In the genomic region with DNA sequence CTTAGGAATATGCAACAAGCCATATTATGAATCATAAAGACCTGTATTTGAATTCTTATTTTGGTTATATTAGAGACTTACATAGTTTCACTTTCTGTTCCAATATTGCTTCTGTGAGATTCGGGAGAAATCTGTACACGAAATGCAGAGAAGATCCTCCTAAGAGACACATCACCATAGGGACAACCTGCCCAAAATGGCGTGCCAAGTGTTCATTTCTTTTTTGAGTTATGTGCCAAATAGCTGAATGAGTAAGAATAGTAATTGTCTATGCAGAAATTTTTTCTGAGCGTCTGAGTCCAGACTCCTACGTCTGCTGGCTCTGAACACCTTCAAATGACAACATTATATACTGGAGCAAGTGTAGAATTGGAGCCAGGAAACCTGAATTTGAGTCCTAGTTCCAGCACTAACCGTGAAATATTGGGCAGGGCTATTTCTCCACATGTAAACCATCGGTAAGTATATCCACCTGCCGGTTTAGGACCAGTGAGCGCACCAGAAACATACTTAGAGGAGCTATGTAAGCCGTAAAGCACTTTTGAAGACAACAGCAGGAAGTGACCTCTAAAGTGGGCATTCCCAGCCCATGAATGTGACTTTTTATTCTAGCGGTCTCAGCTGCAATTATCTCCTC, we compare ENCODE assay signal across 8 cellular contexts.
DNase-seq lines count a peak whose midpoint lies in the region; ATAC-seq, FAIRE-seq and TF ChIP-seq lines count a peak whose summit lies in the region.

No MANE protein-coding gene starts in this region.

- no peak for TF ChIP-seq CTCF in HepG2 (CRISPR knock-in tag; IDR thresholded peaks at IDR 0.05)

- peak in 1 of 2 experiments; percentile 33; a peak in 2 of 4 replicates for TF ChIP-seq POLR2A in HepG2 (IDR thresholded peaks at IDR 0.05; ENCODE audit: insufficient read depth in 1 of 2, low read depth in 2 of 2, low read length in 2 of 2)

- intact Hi-C loops in HepG2 (cut with micrococcal nuclease; ENCODE audit: unreplicated experiment) (no loop called here), posterior vena cava (cut with DNase I) (no loop called here)

- peak; percentile 9 for ATAC-seq in HepG2

- H3K27ac ChIP-seq in angular gyrus (ENCODE audit: low read depth, low read length): peak overlapping the region; percentile 53
- H3K27ac ChIP-seq in HepG2 (ENCODE audit: extremely low read length, insufficient read depth, low read length): peak overlapping the region; percentile 88
- H3K27ac ChIP-seq in thymus (ENCODE audit: low read depth): peak overlapping the region; percentile 40

- DNase-seq in NCI-H510A treated with DMSO at 0.1 percent for 48 hours (lab: John Stamatoyannopoulos, UW) (peak; percentile 25), NCI-H510A (lab: John Stamatoyannopoulos, UW) (no peak), HepG2 (ENCODE audit: low spot score) (peak; percentile 54), NCI-H524 treated with DMSO at 0.1 percent for 48 hours (lab: John Stamatoyannopoulos, UW) (no peak), AG08395 (ENCODE audit: low spot score) (no peak), posterior vena cava (ENCODE audit: low spot score) (no peak)

- H3K9me3 ChIP-seq in HepG2 (ENCODE audit: low read length) (no peaks in the 10 kb centered on the region), thymus (ENCODE audit: control insufficient read depth) (no peaks in the 10 kb centered on the region)

- POLR2A ChIA-PET in HepG2 (lab: Yijun Ruan, JAX): interaction anchor here (0.7 to 2.6 kb wide), 10 partner anchors 9 to 78 kb away, joined by 3 to 43 read pairs (median 4); no protein-coding TSS in a partner anchor

- H3K4me3 ChIP-seq in HepG2 (replicated peaks in 1 of 3; ENCODE audit: insufficient read depth in 1 of 3, low read depth in 2 of 3, low read length in 3 of 3) (peak overlapping the region; percentile 28 to 44 (median 33); a peak in 4 of 6 replicates), thymus (ENCODE audit: low read length) (peak overlapping the region; percentile 1)

- H3K9ac ChIP-seq in HepG2 (ENCODE audit: insufficient read depth, low read depth, low read length): peak overlapping the region; percentile 69

- H3K27me3 ChIP-seq in HepG2 (ENCODE audit: control insufficient read depth in 1 of 2, insufficient read depth in 2 of 2, low read length in 2 of 2) (no peaks in the 10 kb centered on the region), thymus (ENCODE audit: control insufficient read depth, insufficient read depth) (no peaks in the 10 kb centered on the region)

- BruUV-seq in HepG2 (replicated peaks; lab: Mats Ljungman, UMichigan): TSS peak; percentile 85

- H4K20me1 ChIP-seq in HepG2 (ENCODE audit: insufficient read depth, low read length): no peaks in the 10 kb centered on the region

- no peak for FAIRE-seq in HepG2 (lab: Jason Lieb, UNC)

- no peak for TF ChIP-seq RAD21 in HepG2 (CRISPR knock-in tag; IDR thresholded peaks at IDR 0.05)

- peaks cover 100% of the 10 kb centered on the region for H3K4me1 ChIP-seq in HepG2 (ENCODE audit: insufficient read depth, low read length)
- peaks cover 5% of the 10 kb centered on the region for H3K4me1 ChIP-seq in thymus (ENCODE audit: control insufficient read depth, insufficient read depth, low read length)

- H3K4me2 ChIP-seq in HepG2 (ENCODE audit: low read depth, low read length): peak overlapping the region; percentile 83

- in situ Hi-C loops in HepG2 (cut with HindIII; ENCODE audit: extremely low pct_ligation_motif_present, low pct_unique_long_range_greater_than_20kb): no loop called here

- 7% methylated on average over 10 of the region's 11 CpGs for WGBS in HepG2 (ENCODE audit: low lambda C conversion rate)
- 71% methylated on average over 11 of the region's 11 CpGs for WGBS in thymus

- peaks cover 11% of the 10 kb centered on the region for H3K79me2 ChIP-seq in HepG2 (ENCODE audit: insufficient read depth, low read length)

- no peak overlapping the region for H2AFZ ChIP-seq in HepG2 (ENCODE audit: low read length)

- TF ChIP-seq EP300 in HepG2 (IDR thresholded peaks at IDR 0.05; ENCODE audit: low read depth in 2 of 2, low read length in 2 of 2) (no peak), HepG2 (CRISPR knock-in tag; IDR thresholded peaks at IDR 0.05; ENCODE audit: borderline replicate concordance) (no peak)

- H3K36me3 ChIP-seq in HepG2 (replicated peaks in 1 of 2; ENCODE audit: control insufficient read depth in 1 of 2, insufficient read depth in 2 of 2, low read length in 2 of 2) (no peaks in the 10 kb centered on the region), thymus (ENCODE audit: control insufficient read depth, insufficient read depth) (no peaks in the 10 kb centered on the region)

- CTCF ChIA-PET in HepG2 (lab: Yijun Ruan, JAX; ENCODE audit: low intra/inter-chr PET ratio, low total read pairs): no interaction called here

TF ChIP-seq in HepG2, 621 proteins besides CTCF, POLR2A, EP300 and RAD21 (continues in another document):
- TF ChIP-seq ZSCAN25 (CRISPR knock-in tag; IDR thresholded peaks at IDR 0.05) (no peak), ZFP36L1 (CRISPR knock-in tag; IDR thresholded peaks at IDR 0.05) (peak; percentile 28; the same call in 1 of the 2 replicates), MZF1 (CRISPR knock-in tag; IDR thresholded peaks at IDR 0.05; ENCODE audit: borderline replicate concordance) (no peak), ZNF343 (CRISPR knock-in tag; IDR thresholded peaks at IDR 0.05) (0 out of 2 replicates have a peak, but pooled peaks have one; percentile 32), TARDBP (CRISPR knock-in tag; IDR thresholded peaks at IDR 0.05) (no peak), KDM5A (IDR thresholded peaks at IDR 0.05; ENCODE audit: borderline replicate concordance, low read length) (peak; percentile 55; the same call in 1 of the 2 replicates), ZNF510 (CRISPR knock-in tag; IDR thresholded peaks at IDR 0.05; ENCODE audit: low read depth) (0 out of 2 replicates have a peak, but pooled peaks have one; percentile 40), HOXA5 (CRISPR knock-in tag; IDR thresholded peaks at IDR 0.05) (peak; percentile 57; the same call in 1 of the 2 replicates), SMYD3 (CRISPR knock-in tag; IDR thresholded peaks at IDR 0.05) (no peak), SOX13 (IDR thresholded peaks at IDR 0.05) (no peak), SOX13 (CRISPR knock-in tag; conservative IDR thresholded peaks at IDR 0.05 in 1 of 2, IDR thresholded peaks at IDR 0.05 in 1 of 2) (0 out of 4 replicates have a peak, but pooled peaks of 1 of the 2 experiments have one; percentile 31), MBD4 (IDR thresholded peaks at IDR 0.05; ENCODE audit: borderline replicate concordance, low read length) (0 out of 2 replicates have a peak, but pooled peaks have one; percentile 19), ZC3H4 (CRISPR knock-in tag; IDR thresholded peaks at IDR 0.05; ENCODE audit: borderline replicate concordance) (0 out of 2 replicates have a peak, but pooled peaks have one; percentile 23), THAP11 (CRISPR knock-in tag; IDR thresholded peaks at IDR 0.05) (no peak), ZNF232 (CRISPR knock-in tag; IDR thresholded peaks at IDR 0.05; ENCODE audit: borderline replicate concordance) (0 out of 2 replicates have a peak, but pooled peaks have one; percentile 26), ZKSCAN5 (CRISPR knock-in tag; IDR thresholded peaks at IDR 0.05) (no peak), BCL6 (CRISPR knock-in tag; IDR thresholded peaks at IDR 0.05) (0 out of 2 replicates have a peak, but pooled peaks have one; percentile 1), CREB1 (IDR thresholded peaks at IDR 0.05) (no peak), CREB1 (CRISPR knock-in tag; IDR thresholded peaks at IDR 0.05) (0 out of 2 replicates have a peak, but pooled peaks have one; percentile 38), ZNF12 (CRISPR knock-in tag; IDR thresholded peaks at IDR 0.05) (0 out of 2 replicates have a peak, but pooled peaks have one; percentile 31), NCOA2 (CRISPR knock-in tag; IDR thresholded peaks at IDR 0.05) (peak; percentile 19; the same call in 1 of the 2 replicates), TOPORS (CRISPR knock-in tag; IDR thresholded peaks at IDR 0.05) (peak; percentile 30; the same call in 1 of the 2 replicates), RFXAP (CRISPR knock-in tag; IDR thresholded peaks at IDR 0.05; ENCODE audit: borderline replicate concordance) (0 out of 2 replicates have a peak, but pooled peaks have one; percentile 29)
- TF ChIP-seq, protein P1, sequence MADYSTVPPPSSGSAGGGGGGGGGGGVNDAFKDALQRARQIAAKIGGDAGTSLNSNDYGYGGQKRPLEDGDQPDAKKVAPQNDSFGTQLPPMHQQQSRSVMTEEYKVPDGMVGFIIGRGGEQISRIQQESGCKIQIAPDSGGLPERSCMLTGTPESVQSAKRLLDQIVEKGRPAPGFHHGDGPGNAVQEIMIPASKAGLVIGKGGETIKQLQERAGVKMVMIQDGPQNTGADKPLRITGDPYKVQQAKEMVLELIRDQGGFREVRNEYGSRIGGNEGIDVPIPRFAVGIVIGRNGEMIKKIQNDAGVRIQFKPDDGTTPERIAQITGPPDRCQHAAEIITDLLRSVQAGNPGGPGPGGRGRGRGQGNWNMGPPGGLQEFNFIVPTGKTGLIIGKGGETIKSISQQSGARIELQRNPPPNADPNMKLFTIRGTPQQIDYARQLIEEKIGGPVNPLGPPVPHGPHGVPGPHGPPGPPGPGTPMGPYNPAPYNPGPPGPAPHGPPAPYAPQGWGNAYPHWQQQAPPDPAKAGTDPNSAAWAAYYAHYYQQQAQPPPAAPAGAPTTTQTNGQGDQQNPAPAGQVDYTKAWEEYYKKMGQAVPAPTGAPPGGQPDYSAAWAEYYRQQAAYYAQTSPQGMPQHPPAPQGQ (CRISPR knock-in tag; IDR thresholded peaks at IDR 0.05; ENCODE audit: borderline replicate concordance): no peak
- TF ChIP-seq, protein P2, sequence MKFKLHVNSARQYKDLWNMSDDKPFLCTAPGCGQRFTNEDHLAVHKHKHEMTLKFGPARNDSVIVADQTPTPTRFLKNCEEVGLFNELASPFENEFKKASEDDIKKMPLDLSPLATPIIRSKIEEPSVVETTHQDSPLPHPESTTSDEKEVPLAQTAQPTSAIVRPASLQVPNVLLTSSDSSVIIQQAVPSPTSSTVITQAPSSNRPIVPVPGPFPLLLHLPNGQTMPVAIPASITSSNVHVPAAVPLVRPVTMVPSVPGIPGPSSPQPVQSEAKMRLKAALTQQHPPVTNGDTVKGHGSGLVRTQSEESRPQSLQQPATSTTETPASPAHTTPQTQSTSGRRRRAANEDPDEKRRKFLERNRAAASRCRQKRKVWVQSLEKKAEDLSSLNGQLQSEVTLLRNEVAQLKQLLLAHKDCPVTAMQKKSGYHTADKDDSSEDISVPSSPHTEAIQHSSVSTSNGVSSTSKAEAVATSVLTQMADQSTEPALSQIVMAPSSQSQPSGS (CRISPR knock-in tag; IDR thresholded peaks at IDR 0.05): no peak

Comparison
In these comparisons a context has a peak if more than half of its experiments do, and no peak if none do; other contexts are left out.
1. DNase-seq: peak in NCI-H510A treated with DMSO at 0.1 percent for 48 hours (single experiment) and HepG2 (single experiment); none in NCI-H510A (single experiment), NCI-H524 treated with DMSO at 0.1 percent for 48 hours (single experiment), AG08395 (single experiment) and posterior vena cava (single experiment).
2. Peak in every context shown above with its lines, with median percentiles within 50 percentile points of each other: H3K27ac ChIP-seq.